8 cellular contexts compared by ENCODE assay signal in the genomic region with DNA sequence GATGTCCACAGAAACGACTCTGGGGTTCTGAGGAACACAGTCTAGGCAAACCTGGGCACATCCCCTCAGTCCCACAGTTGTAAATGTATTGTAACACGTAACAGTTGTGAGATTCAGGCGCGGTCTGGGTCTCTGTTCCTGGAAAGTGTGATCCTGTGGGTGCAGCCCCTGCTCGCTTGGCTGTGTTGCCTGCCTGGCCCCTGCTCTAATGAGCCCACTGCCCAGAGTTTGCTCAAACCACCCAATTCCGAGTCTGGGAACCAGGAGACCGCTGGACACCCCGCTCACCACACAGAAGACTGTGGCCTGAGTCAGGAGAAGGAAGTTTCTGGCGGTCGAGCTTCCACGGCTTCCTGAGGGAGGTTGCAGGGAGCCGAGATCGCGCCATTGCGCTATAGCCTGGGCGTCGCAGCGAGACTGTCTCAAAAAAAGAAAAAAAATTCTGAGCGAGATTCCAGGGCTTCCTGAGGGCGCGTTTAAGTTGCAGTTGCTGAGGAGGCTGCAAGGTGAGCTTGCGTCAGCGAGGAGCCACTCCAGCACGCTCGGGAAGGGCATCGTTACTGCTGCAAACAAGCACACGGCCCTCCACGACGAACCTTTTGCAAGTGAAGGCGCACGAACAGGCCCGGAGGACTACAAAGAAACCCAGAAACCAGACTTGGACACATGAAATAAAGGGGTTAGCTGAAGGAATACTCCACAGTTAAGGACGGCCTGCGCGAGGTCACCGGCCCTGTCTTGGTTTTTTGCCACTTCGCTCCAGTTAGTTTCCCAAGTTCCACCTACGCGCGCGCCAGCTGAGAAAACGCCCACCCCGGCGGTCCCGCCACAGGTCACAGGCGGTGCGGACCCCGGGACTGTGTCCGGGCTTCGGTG. TPM values are rescaled to one million over a fixed set of nuclear protein-coding genes. Genes with fewer than 3 reads are reported as not detected.
DNase-seq lines count a peak whose midpoint lies in the region; ATAC-seq and TF ChIP-seq lines count a peak whose summit lies in the region.

No MANE protein-coding gene starts in this region.

- no peak overlapping the region for H2AFZ ChIP-seq in Loucy (ENCODE audit: low read length)

- ATAC-seq in HG03280 (IDR thresholded peaks at IDR 0.05; ENCODE audit: unreplicated experiment) = no peak

- TF ChIP-seq CTCF in Loucy (conservative IDR thresholded peaks at IDR 0.05; ENCODE audit: low read length) = no peak

- H3K4me2 ChIP-seq in Loucy (ENCODE audit: low read depth, low read length, poor library complexity, severe bottlenecking) = peak overlapping the region; percentile 99

- H3K4me3 ChIP-seq in Loucy (ENCODE audit: low read length, poor library complexity, severe bottlenecking) = peak overlapping the region; percentile 99
- peak overlapping the region; percentile 85 to 93 for H3K4me3 ChIP-seq in stomach smooth muscle (ENCODE audit: low read length in 2 of 2)

- no peaks in the 10 kb centered on the region; the same call in 1 of the 2 replicates for H3K36me3 ChIP-seq in Loucy (ENCODE audit: insufficient read depth, low read length)
- H3K36me3 ChIP-seq in stomach smooth muscle (ENCODE audit: control insufficient read depth in 2 of 2, insufficient read depth in 2 of 2, low read length in 2 of 2) = no peaks in the 10 kb centered on the region

- DNase-seq in Daoy (ENCODE audit: low read depth) (peak; percentile 38), amniotic epithelial cell (ENCODE audit: low read depth) (peak; percentile 33), kidney tubule cell (ENCODE audit: low spot score) (peak; percentile 58), activated gamma-delta T cell treated with Interleukin-2 at 50 U/mL for 16 hours (no peak), HT-29 (ENCODE audit: low spot score) (no peak)

- H3K9me3 ChIP-seq in Loucy (ENCODE audit: insufficient read depth, low read depth, low read length) (no peaks in the 10 kb centered on the region), stomach smooth muscle (ENCODE audit: control insufficient read depth in 2 of 2, low read length in 2 of 2) (no peaks in the 10 kb centered on the region)

- H3K27ac ChIP-seq in stomach smooth muscle (ENCODE audit: low read length) = no peak overlapping the region

- H3K9ac ChIP-seq in Loucy (ENCODE audit: low read depth, low read length, poor library complexity, severe bottlenecking) (peak overlapping the region; percentile 100), stomach smooth muscle (ENCODE audit: low read length in 2 of 2) (peak overlapping the region; percentile 42 to 69)

- H3K27me3 ChIP-seq in Loucy (ENCODE audit: insufficient read depth, low read length, poor library complexity, severe bottlenecking) = peaks cover 17% of the 10 kb centered on the region
- no peaks in the 10 kb centered on the region for H3K27me3 ChIP-seq in stomach smooth muscle (ENCODE audit: control insufficient read depth in 1 of 2, insufficient read depth in 2 of 2, low read length in 2 of 2)

- H3K4me1 ChIP-seq in Loucy (ENCODE audit: insufficient read depth, low read length, poor library complexity, severe bottlenecking) (peaks cover 50% of the 10 kb centered on the region), stomach smooth muscle (ENCODE audit: control insufficient read depth, insufficient read depth, low read length) (peaks cover 19% of the 10 kb centered on the region)

- H3K9me2 ChIP-seq in Loucy (replicated peaks; ENCODE audit: low read depth, low read length) = no peaks in the 10 kb centered on the region

- H4K20me1 ChIP-seq in Loucy (ENCODE audit: insufficient read depth, low read length, poor library complexity, severe bottlenecking) = peaks cover 38% of the 10 kb centered on the region

- H3F3A ChIP-seq in Loucy (ENCODE audit: low read depth) = peaks cover 16% of the 10 kb centered on the region

- peaks cover 79% of the 10 kb centered on the region for H3K79me2 ChIP-seq in Loucy (ENCODE audit: insufficient read depth, low read length)

RNA-seq across cellular contexts. Expression of a gene that starts 1.1 kb away (rescaled TPM):
- total RNA-seq in Daoy (2014; rRNA removed; shearing (Covaris generic)) = 12.4 and 16.9 TPM in 2 replicates
- total RNA-seq in HT-29 (2014; rRNA removed; shearing (Covaris generic)) = 14.7 and 17.2 TPM in 2 replicates

RNA-seq across cellular contexts. Expression of a gene that starts 1.4 kb away (rescaled TPM):
- total RNA-seq in Daoy (2014; rRNA removed; shearing (Covaris generic)) = 20.4 and 32.0 TPM in 2 replicates
- total RNA-seq in HT-29 (2014; rRNA removed; shearing (Covaris generic)) = 33.9 and 51.3 TPM in 2 replicates

RNA-seq across cellular contexts. Expression of a gene that starts 36.4 kb away (rescaled TPM):
- 21.4 and 25.8 TPM in 2 replicates for total RNA-seq in Daoy (2014; rRNA removed; shearing (Covaris generic))
- 9.4 and 10.5 TPM in 2 replicates for total RNA-seq in HT-29 (2014; rRNA removed; shearing (Covaris generic))

RNA-seq across cellular contexts. Expression of a gene that starts 37.2 kb away (rescaled TPM):
- total RNA-seq in Daoy (2014; rRNA removed; shearing (Covaris generic)) = 72.7 and 100.0 TPM in 2 replicates
- total RNA-seq in HT-29 (2014; rRNA removed; shearing (Covaris generic)) = 75.9 and 115 TPM in 2 replicates

Comparison
In these comparisons a context has a peak if more than half of its experiments do, and no peak if none do; other contexts are left out.
1. DNase-seq: peak in Daoy (single experiment), amniotic epithelial cell (single experiment) and kidney tubule cell (single experiment); none in activated gamma-delta T cell treated with Interleukin-2 at 50 U/mL for 16 hours (single experiment) and HT-29 (single experiment).